Comparison of ENCODE assay signal across 29 cellular contexts in the genomic region with DNA sequence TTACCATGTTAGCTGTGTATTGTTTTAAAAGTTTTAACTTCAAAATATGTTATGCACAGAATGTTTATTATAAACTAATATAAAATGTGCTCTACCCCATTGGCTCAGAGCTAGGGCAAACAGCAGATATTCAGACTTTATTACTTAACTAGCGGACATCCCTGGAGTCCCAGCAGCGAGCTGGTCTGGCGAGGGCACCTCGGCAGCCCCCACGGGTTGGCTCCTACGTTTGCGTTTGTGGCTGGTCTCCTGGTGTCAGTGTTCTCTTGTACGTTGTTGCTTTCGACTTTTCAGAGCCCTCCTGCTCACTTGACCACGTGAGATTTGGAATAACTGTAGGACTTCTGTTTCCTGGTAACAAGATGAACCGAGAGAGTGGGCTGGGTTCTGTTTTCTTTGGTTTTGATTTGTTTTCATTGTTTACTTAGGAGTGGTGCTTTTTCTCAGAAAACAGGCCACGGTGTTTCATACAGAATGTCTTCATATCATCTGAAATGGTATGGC.
"Had no signal": no experiment of that assay in that cellular context is flagged by ENCODE, and none has a peak within 500 bp of the region (broad histone marks: within the 10 kb centered on the region; RNA-seq: fewer than 3 reads in every experiment).

No MANE protein-coding gene starts in this region.

- H3K9ac ChIP-seq: SK-N-SH had no signal

- ATAC-seq: activated CD4-positive, alpha-beta T cell treated with anti-CD3 and anti-CD28 coated beads for 36 hours; activated T-cell treated with anti-CD3 and anti-CD28 coated beads, Interleukin-2, amount 50 U/mL, for 72 hours; Panc1 had no signal

- H3K4me3 ChIP-seq: SJCRH30 had no signal

- H3K27me3 ChIP-seq: brain microvascular endothelial cell, SJCRH30 had no signal

- H3K4me1 Mint-ChIP-seq: activated CD4-positive, alpha-beta memory T cell treated with anti-CD3 and anti-CD28 coated beads, Interleukin-2, amount 10 ng/mL, durations not matched to agents 7 days and 5 days; activated CD4-positive, alpha-beta T cell treated with anti-CD3 and anti-CD28 coated beads for 36 hours; activated naive CD4-positive, alpha-beta T cell treated with anti-CD3 and anti-CD28 coated beads, Interleukin-2, amount 10 ng/mL, durations not matched to agents 7 days and 5 days; activated naive CD8-positive, alpha-beta T cell treated with anti-CD3 and anti-CD28 coated beads for 36 hours had no signal

- H3K36me3 ChIP-seq: brain microvascular endothelial cell had no signal

- H3K9me3 Mint-ChIP-seq: activated CD4-positive, alpha-beta memory T cell treated with anti-CD3 and anti-CD28 coated beads, Interleukin-2, amount 10 ng/mL, durations not matched to agents 7 days and 5 days; activated naive CD4-positive, alpha-beta T cell treated with anti-CD3 and anti-CD28 coated beads, Interleukin-2, amount 10 ng/mL, durations not matched to agents 7 days and 5 days; activated naive CD8-positive, alpha-beta T cell treated with anti-CD3 and anti-CD28 coated beads for 36 hours; activated T-cell treated with anti-CD3 and anti-CD28 coated beads, Interleukin-2, amount 50 U/mL, for 72 hours; activated T-helper 2 cell treated with anti-CD3 and anti-CD28 coated beads, Interferon-gamma antibody, Interleukin-2, Interleukin-4, amounts not matched to agents 10 μg/mL and 5 μg/mL and 100 μg/mL, durations not matched to agents 14 hours and 24 hours and 36 hours had no signal

- DNase-seq: activated CD4-positive, alpha-beta memory T cell treated with anti-CD3 and anti-CD28 coated beads, Interleukin-2, amount 10 ng/mL, durations not matched to agents 7 days and 5 days; activated CD4-positive, alpha-beta T cell treated with anti-CD3 and anti-CD28 coated beads for 36 hours; activated CD4-positive, alpha-beta T cell treated with anti-CD3 and anti-CD28 coated beads, Interleukin-2, amount 50 U/mL, for 1 hour; activated gamma-delta T cell treated with Interleukin-2 at 50 U/mL for 16 hours; activated naive CD4-positive, alpha-beta T cell treated with anti-CD3 and anti-CD28 coated beads, Interleukin-2, amount 10 ng/mL, durations not matched to agents 7 days and 5 days; activated naive CD8-positive, alpha-beta T cell treated with anti-CD3 and anti-CD28 coated beads for 36 hours; activated T-cell treated with anti-CD3 and anti-CD28 coated beads for 4 hours; activated T-cell treated with anti-CD3 and anti-CD28 coated beads, Interleukin-2, amount 50 U/mL, for 72 hours; brain microvascular endothelial cell; KG1; NCI-H1092 treated with DMSO at 0.1 percent for 48 hours; NCI-H1417 treated with DMSO at 0.1 percent for 48 hours; NCI-H1694; NCI-H2029; NCI-H2107; NCI-H2171 treated with DMSO at 0.1 percent for 48 hours; NCI-H226; NCI-H510A; NCI-H526 treated with DMSO at 0.1 percent for 48 hours; NK-92 treated with Interleukin-12 subunit alpha and Interleukin-12 subunit beta, amount 100 ng/mL, for 24 hours; OCI-M1; Right ventricle myocardium superior; SJCRH30; SK-N-SH; T-helper 1 cell had no signal

- H3K27me3 Mint-ChIP-seq: activated CD4-positive, alpha-beta memory T cell treated with anti-CD3 and anti-CD28 coated beads, Interleukin-2, amount 10 ng/mL, durations not matched to agents 7 days and 5 days; activated CD4-positive, alpha-beta T cell treated with anti-CD3 and anti-CD28 coated beads for 36 hours; activated naive CD4-positive, alpha-beta T cell treated with anti-CD3 and anti-CD28 coated beads, Interleukin-2, amount 10 ng/mL, durations not matched to agents 7 days and 5 days; activated naive CD8-positive, alpha-beta T cell treated with anti-CD3 and anti-CD28 coated beads for 36 hours had no signal

- H3K9me3 ChIP-seq: SJCRH30, SK-N-SH had no signal

- H3K27ac ChIP-seq: brain microvascular endothelial cell, RWPE1, SJCRH30, VCaP had no signal

- H3K27ac Mint-ChIP-seq: activated CD4-positive, alpha-beta memory T cell treated with anti-CD3 and anti-CD28 coated beads, Interleukin-2, amount 10 ng/mL, durations not matched to agents 7 days and 5 days; activated CD4-positive, alpha-beta T cell treated with anti-CD3 and anti-CD28 coated beads for 36 hours; activated naive CD4-positive, alpha-beta T cell treated with anti-CD3 and anti-CD28 coated beads, Interleukin-2, amount 10 ng/mL, durations not matched to agents 7 days and 5 days; activated naive CD8-positive, alpha-beta T cell treated with anti-CD3 and anti-CD28 coated beads for 36 hours; activated T-cell treated with anti-CD3 and anti-CD28 coated beads, Interleukin-2, amount 50 U/mL, for 72 hours; activated T-helper 2 cell treated with anti-CD3 and anti-CD28 coated beads, Interferon-gamma antibody, Interleukin-2, Interleukin-4, amounts not matched to agents 10 μg/mL and 5 μg/mL and 100 μg/mL, durations not matched to agents 14 hours and 24 hours and 36 hours had no signal

- H3K4me3 Mint-ChIP-seq: activated CD4-positive, alpha-beta memory T cell treated with anti-CD3 and anti-CD28 coated beads, Interleukin-2, amount 10 ng/mL, durations not matched to agents 7 days and 5 days; activated CD4-positive, alpha-beta T cell treated with anti-CD3 and anti-CD28 coated beads for 36 hours; activated naive CD4-positive, alpha-beta T cell treated with anti-CD3 and anti-CD28 coated beads, Interleukin-2, amount 10 ng/mL, durations not matched to agents 7 days and 5 days; activated naive CD8-positive, alpha-beta T cell treated with anti-CD3 and anti-CD28 coated beads for 36 hours; activated T-cell treated with anti-CD3 and anti-CD28 coated beads, Interleukin-2, amount 50 U/mL, for 72 hours had no signal

- H3K4me2 ChIP-seq: SK-N-SH had no signal
